Comparison of ENCODE assay signal across 13 cellular contexts in genomic region chr5:172086312-172086975, GRCh38.
A peak's percentile ranks its signal among the peaks of the same experiment; 100 is the strongest.
DNase-seq lines count a peak whose midpoint lies in the region; ATAC-seq and TF ChIP-seq lines count a peak whose summit lies in the region.
"Had no signal": no experiment of that assay in that cellular context is flagged by ENCODE, and none has a peak within 500 bp of the region (broad histone marks: within the 10 kb centered on the region; RNA-seq: fewer than 3 reads in every experiment).

No MANE protein-coding gene starts in this region.

- H3K18ac ChIP-seq in mesendoderm (ENCODE audit: low read length), result no peak overlapping the region

- no peaks in the 10 kb centered on the region for H3K79me1 ChIP-seq in mesendoderm (ENCODE audit: low read length)

- no peak overlapping the region for H2BK120ac ChIP-seq in mesendoderm (ENCODE audit: low read depth, low read length)

- H4K8ac ChIP-seq in mesendoderm (ENCODE audit: low read depth, low read length), result no peak overlapping the region

- no peak overlapping the region for H2BK15ac ChIP-seq in mesendoderm (replicated peaks; ENCODE audit: low read depth)

- intact Hi-C loops in cardiac septum (cut with DNase I) (no loop called here), left ventricle myocardium inferior (cut with micrococcal nuclease) (no loop called here)

- H3K79me2 ChIP-seq in mesendoderm (ENCODE audit: control insufficient read depth, insufficient read depth, low read length), result no peaks in the 10 kb centered on the region

- H3K4me3 ChIP-seq in left ventricle myocardium inferior (no peak overlapping the region), mesendoderm (ENCODE audit: low read length) (no peak overlapping the region)

- peak overlapping the region; percentile 9 for H3K56ac ChIP-seq in mesendoderm (ENCODE audit: low read length)

- no peak overlapping the region for H3K23ac ChIP-seq in mesendoderm (ENCODE audit: low read length)

- no peak overlapping the region for H4K5ac ChIP-seq in mesendoderm (ENCODE audit: low read length)

- no peak overlapping the region for H2BK5ac ChIP-seq in mesendoderm (ENCODE audit: low read length)

- peaks cover 63% of the 10 kb centered on the region for H3K36me3 Mint-ChIP-seq in activated T-helper 17 cell treated with anti-CD3 and anti-CD28 coated beads, Interleukin-2, amount 50 U/mL, for 72 hours (ENCODE audit: low read depth)

- H3K4me2 ChIP-seq in mesendoderm (ENCODE audit: low read length), result no peak overlapping the region

- peaks cover 18% of the 10 kb centered on the region for H3K4me1 Mint-ChIP-seq in activated T-helper 17 cell treated with anti-CD3 and anti-CD28 coated beads, Interleukin-2, amount 50 U/mL, for 72 hours
- peaks cover 16% of the 10 kb centered on the region for H3K4me1 Mint-ChIP-seq in stimulated activated naive CD8-positive, alpha-beta T cell treated with anti-CD3 and anti-CD28 coated beads, Interleukin-15, amount 100 ng/mL, for 72 hours

- no peaks in the 10 kb centered on the region for H3K9me3 Mint-ChIP-seq in activated T-helper 17 cell treated with anti-CD3 and anti-CD28 coated beads, Interleukin-2, amount 50 U/mL, for 72 hours
- no peaks in the 10 kb centered on the region for H3K9me3 Mint-ChIP-seq in stimulated activated naive CD8-positive, alpha-beta T cell treated with anti-CD3 and anti-CD28 coated beads, Interleukin-15, amount 100 ng/mL, for 72 hours

- peak; percentile 65 for DNase-seq in cardiac septum (ENCODE audit: low spot score)
- DNase-seq in left ventricle myocardium inferior, result no peak
- DNase-seq in mesendoderm, result peak; percentile 81
- no peak for DNase-seq in stimulated activated naive CD8-positive, alpha-beta T cell treated with anti-CD3 and anti-CD28 coated beads, Interleukin-15, amount 100 ng/mL, for 72 hours
- DNase-seq in iPS-NIHi11 (ENCODE audit: low spot score), result no peak
- DNase-seq in AG20443 (ENCODE audit: low spot score), result no peak
- DNase-seq: foreskin melanocyte; NCI-H2029; NCI-H774; stimulated activated CD4-positive, alpha-beta T cell treated with anti-CD3 and anti-CD28 coated beads, Interleukin-4, amount 100 ng/mL, for 24 hours; stimulated activated naive CD4-positive, alpha-beta T cell had no signal

- no peak overlapping the region for H2AK5ac ChIP-seq in mesendoderm (ENCODE audit: low read length)

- peak; percentile 36 for ATAC-seq in activated T-helper 17 cell treated with anti-CD3 and anti-CD28 coated beads, Interleukin-2, amount 50 U/mL, for 72 hours (replicated peaks)
- peak; percentile 63 for ATAC-seq in stimulated activated naive CD8-positive, alpha-beta T cell treated with anti-CD3 and anti-CD28 coated beads, Interleukin-15, amount 100 ng/mL, for 72 hours
- ATAC-seq in GM19467 (IDR thresholded peaks at IDR 0.05; ENCODE audit: unreplicated experiment), result no peak

- no peak for TF ChIP-seq CTCF in left ventricle myocardium inferior (IDR thresholded peaks at IDR 0.05; ENCODE audit: borderline replicate concordance)

- no peak overlapping the region for H3K4me3 Mint-ChIP-seq in activated T-helper 17 cell treated with anti-CD3 and anti-CD28 coated beads, Interleukin-2, amount 50 U/mL, for 72 hours
- no peak overlapping the region for H3K4me3 Mint-ChIP-seq in stimulated activated naive CD8-positive, alpha-beta T cell treated with anti-CD3 and anti-CD28 coated beads, Interleukin-15, amount 100 ng/mL, for 72 hours

- peak overlapping the region; percentile 84 for H3K27ac Mint-ChIP-seq in activated T-helper 17 cell treated with anti-CD3 and anti-CD28 coated beads, Interleukin-2, amount 50 U/mL, for 72 hours
- H3K27ac Mint-ChIP-seq in stimulated activated naive CD8-positive, alpha-beta T cell treated with anti-CD3 and anti-CD28 coated beads, Interleukin-15, amount 100 ng/mL, for 72 hours, result peak overlapping the region; percentile 48 to 79

- H3K36me3 ChIP-seq in left ventricle myocardium inferior (peaks cover 26% of the 10 kb centered on the region), mesendoderm (ENCODE audit: control insufficient read depth, insufficient read depth, low read length) (no peaks in the 10 kb centered on the region)

- no peaks in the 10 kb centered on the region for H3K4me1 ChIP-seq in left ventricle myocardium inferior
- no peaks in the 10 kb centered on the region for H3K4me1 ChIP-seq in mesendoderm (ENCODE audit: control insufficient read depth, low read depth, low read length)

- H3K9ac ChIP-seq in mesendoderm (ENCODE audit: low read length), result no peak overlapping the region

- no peaks in the 10 kb centered on the region for H3K9me3 ChIP-seq in left ventricle myocardium inferior (replicated peaks)

- H3K27me3 Mint-ChIP-seq in activated T-helper 17 cell treated with anti-CD3 and anti-CD28 coated beads, Interleukin-2, amount 50 U/mL, for 72 hours, result no peaks in the 10 kb centered on the region
- no peaks in the 10 kb centered on the region for H3K27me3 Mint-ChIP-seq in stimulated activated naive CD8-positive, alpha-beta T cell treated with anti-CD3 and anti-CD28 coated beads, Interleukin-15, amount 100 ng/mL, for 72 hours

- no peak overlapping the region for H3K27ac ChIP-seq in left ventricle myocardium inferior (replicated peaks)
- H3K27ac ChIP-seq in mesendoderm (ENCODE audit: low read depth, low read length), result no peak overlapping the region

- no CpG with 5 or more reads among the region's 12 CpGs for WGBS in mesendoderm (ENCODE audit: extremely low coverage, insufficient coverage, low lambda C conversion rate)

- no peak overlapping the region for H3K4ac ChIP-seq in mesendoderm (ENCODE audit: low read depth, low read length)

- H3K27me3 ChIP-seq in left ventricle myocardium inferior (ENCODE audit: low read depth) (no peaks in the 10 kb centered on the region), mesendoderm (ENCODE audit: insufficient read depth, low read length, poor library complexity) (no peaks in the 10 kb centered on the region)

Comparison
In these comparisons a context has a peak if more than half of its experiments do, and no peak if none do; other contexts are left out.
1. DNase-seq: peak in cardiac septum (single experiment) and mesendoderm (single experiment); none in left ventricle myocardium inferior (single experiment), stimulated activated naive CD8-positive, alpha-beta T cell treated with anti-CD3 and anti-CD28 coated beads, Interleukin-15, amount 100 ng/mL, for 72 hours (0 of 2), iPS-NIHi11 (single experiment) and AG20443 (single experiment).